Comparison of ENCODE assay signal across 7 cellular contexts in genomic region chr20:35616465-35617396, GRCh38. TPM values are rescaled to one million over a fixed set of nuclear protein-coding genes. Genes with fewer than 3 reads are reported as not detected.
DNase-seq lines count a peak whose midpoint lies in the region; ATAC-seq and TF ChIP-seq lines count a peak whose summit lies in the region.

No MANE protein-coding gene starts in this region.

- no peaks in the 10 kb centered on the region for H3K27me3 Mint-ChIP-seq in activated naive CD8-positive, alpha-beta T cell treated with anti-CD3 and anti-CD28 coated beads, Interleukin-2, amount 10 ng/mL, durations not matched to agents 7 days and 5 days
- H3K27me3 Mint-ChIP-seq in osteocyte (ENCODE audit: unreplicated experiment): no peaks in the 10 kb centered on the region

- H3K9me3 Mint-ChIP-seq in activated naive CD8-positive, alpha-beta T cell treated with anti-CD3 and anti-CD28 coated beads, Interleukin-2, amount 10 ng/mL, durations not matched to agents 7 days and 5 days: no peaks in the 10 kb centered on the region
- no peaks in the 10 kb centered on the region for H3K9me3 Mint-ChIP-seq in osteocyte (ENCODE audit: unreplicated experiment)

- peaks cover 19% of the 10 kb centered on the region for H3K4me1 Mint-ChIP-seq in activated naive CD8-positive, alpha-beta T cell treated with anti-CD3 and anti-CD28 coated beads, Interleukin-2, amount 10 ng/mL, durations not matched to agents 7 days and 5 days
- peaks cover 34% of the 10 kb centered on the region for H3K4me1 Mint-ChIP-seq in osteocyte (ENCODE audit: unreplicated experiment)

- H3K27ac ChIP-seq in HUES48 (ENCODE audit: low read depth, low read length) (peak overlapping the region; percentile 28), cardiac muscle cell (peak overlapping the region; percentile 66)

- TF ChIP-seq CTCF in GM10248 (IDR thresholded peaks at IDR 0.05; ENCODE audit: control extremely low read depth, extremely low read depth, low read depth, missing control alignments) (no peak), cardiac muscle cell (IDR thresholded peaks at IDR 0.05; ENCODE audit: low read depth, low read length) (no peak), osteocyte (IDR thresholded peaks at IDR 0.05) (no peak)

- H3K4me1 ChIP-seq in HUES48 (ENCODE audit: control insufficient read depth, insufficient read depth, low read length) (peaks cover 10% of the 10 kb centered on the region), cardiac muscle cell (ENCODE audit: low read depth) (peaks cover 10% of the 10 kb centered on the region)

- POLR2A ChIA-PET in GM10248 (lab: Yijun Ruan, JAX): interaction anchor here (0.7 to 2.4 kb wide), 4 partner anchors 50 to 162 kb away, joined by 3 to 8 read pairs (median 4); partner anchors contain the start of gene RBM39
- POLR2A ChIA-PET in activated naive CD8-positive, alpha-beta T cell treated with anti-CD3 and anti-CD28 coated beads, Interleukin-2, amount 10 ng/mL, durations not matched to agents 7 days and 5 days (lab: Charles Lee): interaction anchor here (0.5 to 5.4 kb wide), 17 partner anchors 12 to 1623 kb away, joined by 3 to 68 read pairs (median 6); partner anchors contain the start of genes CPNE1, ERGIC3, NFS1 and RALY

- DNase-seq in GM10248 (ENCODE audit: extremely low spot score) (peak; percentile 70), RPMI7951 (ENCODE audit: low read depth) (peak; percentile 100), cardiac muscle cell (ENCODE audit: low read depth in 1 of 2, low spot score in 1 of 2) (peak; percentile 79 to 94), osteocyte (ENCODE audit: extremely low spot score, unreplicated experiment) (no peak)
- peak; percentile 75 for DNase-seq in activated naive CD8-positive, alpha-beta T cell treated with anti-CD3 and anti-CD28 coated beads, Interleukin-2, amount 10 ng/mL, durations not matched to agents 7 days and 5 days

- H3K27me3 ChIP-seq in HUES48 (ENCODE audit: control insufficient read depth, insufficient read depth, low read length) (peaks cover 18% of the 10 kb centered on the region), cardiac muscle cell (no peaks in the 10 kb centered on the region)

- H3K4me3 Mint-ChIP-seq in activated naive CD8-positive, alpha-beta T cell treated with anti-CD3 and anti-CD28 coated beads, Interleukin-2, amount 10 ng/mL, durations not matched to agents 7 days and 5 days: peak overlapping the region; percentile 86
- H3K4me3 Mint-ChIP-seq in osteocyte (ENCODE audit: unreplicated experiment): peak overlapping the region; percentile 85

- peaks cover 2% of the 10 kb centered on the region for H3K36me3 Mint-ChIP-seq in activated naive CD8-positive, alpha-beta T cell treated with anti-CD3 and anti-CD28 coated beads, Interleukin-2, amount 10 ng/mL, durations not matched to agents 7 days and 5 days
- peaks cover 3% of the 10 kb centered on the region for H3K36me3 Mint-ChIP-seq in osteocyte (ENCODE audit: unreplicated experiment)

- H3K36me3 ChIP-seq in HUES48 (ENCODE audit: control insufficient read depth, insufficient read depth, low read length) (peaks cover 7% of the 10 kb centered on the region; the same call in 1 of the 2 replicates), cardiac muscle cell (no peaks in the 10 kb centered on the region)

- H3K9me3 ChIP-seq in HUES48 (ENCODE audit: control insufficient read depth, insufficient read depth, low read length) (no peaks in the 10 kb centered on the region), cardiac muscle cell (ENCODE audit: low read depth) (no peaks in the 10 kb centered on the region)

- no peak for ATAC-seq in activated naive CD8-positive, alpha-beta T cell treated with anti-CD3 and anti-CD28 coated beads, Interleukin-2, amount 10 ng/mL, durations not matched to agents 7 days and 5 days (ENCODE audit: low read depth)
- ATAC-seq in HG02678 (IDR thresholded peaks at IDR 0.05; ENCODE audit: unreplicated experiment): no peak

- CTCF ChIA-PET in GM10248 (lab: Yijun Ruan, JAX): interaction anchor here (0.8 to 6.7 kb wide), 6 partner anchors 13 to 54 kb away, joined by 3 to 87 read pairs (median 4); partner anchors contain the start of genes CPNE1 and RBM12

- H3K9ac ChIP-seq in HUES48 (ENCODE audit: low read depth, low read length): peak overlapping the region; percentile 48; the same call in 1 of the 2 replicates

- H3K4me3 ChIP-seq in HUES48 (ENCODE audit: low read depth, low read length) (peak overlapping the region; percentile 65), cardiac muscle cell (peak overlapping the region; percentile 46)

- peak overlapping the region; percentile 87 for H3K27ac Mint-ChIP-seq in activated naive CD8-positive, alpha-beta T cell treated with anti-CD3 and anti-CD28 coated beads, Interleukin-2, amount 10 ng/mL, durations not matched to agents 7 days and 5 days
- peak overlapping the region; percentile 95 for H3K27ac Mint-ChIP-seq in osteocyte (ENCODE audit: unreplicated experiment)

RNA-seq across cellular contexts. Expression of gene SPAG4, which starts 1.1 kb away (rescaled TPM):
- 24.9 and 38.5 TPM in 2 replicates for total RNA-seq in RPMI7951 (2014; rRNA removed; shearing (Covaris generic))
- total RNA-seq in activated naive CD8-positive, alpha-beta T cell treated with anti-CD3 and anti-CD28 coated beads, Interleukin-2, amount 10 ng/mL, durations not matched to agents 7 days and 5 days: 1 to 10 TPM; 3.8 to 5.7 TPM
- total RNA-seq in cardiac muscle cell (12.8 and 44.6 TPM in 2 replicates), osteocyte (1.8 and 1.9 TPM in 2 replicates)
- 27.9 and 107 TPM in 2 replicates for polyA plus RNA-seq in cardiac muscle cell

RNA-seq across cellular contexts. Expression of gene CPNE1, which starts 48.0 kb away (rescaled TPM):
- 301 and 408 TPM in 2 replicates for total RNA-seq in RPMI7951 (2014; rRNA removed; shearing (Covaris generic))
- total RNA-seq in activated naive CD8-positive, alpha-beta T cell treated with anti-CD3 and anti-CD28 coated beads, Interleukin-2, amount 10 ng/mL, durations not matched to agents 7 days and 5 days: 100 to 1,000 TPM; 296 to 327 TPM
- total RNA-seq in cardiac muscle cell (172 and 355 TPM in 2 replicates), osteocyte (164 and 180 TPM in 2 replicates)
- 225 and 377 TPM in 2 replicates for polyA plus RNA-seq in cardiac muscle cell

RNA-seq across cellular contexts. Expression of gene RBM12, which starts 48.0 kb away (rescaled TPM):
- total RNA-seq in RPMI7951 (2014; rRNA removed; shearing (Covaris generic)): 33.8 and 41.9 TPM in 2 replicates
- 100 to 1,000 TPM; 116 to 120 TPM for total RNA-seq in activated naive CD8-positive, alpha-beta T cell treated with anti-CD3 and anti-CD28 coated beads, Interleukin-2, amount 10 ng/mL, durations not matched to agents 7 days and 5 days
- total RNA-seq in cardiac muscle cell (38.5 and 43.3 TPM in 2 replicates), osteocyte (85.5 and 97.3 TPM in 2 replicates)
- polyA plus RNA-seq in cardiac muscle cell: 28.8 and 29.1 TPM in 2 replicates
